ENCODE assay signal across 12 cellular contexts in genomic region chr20:17227669-17228623, GRCh38.
DNase-seq lines count a peak whose midpoint lies in the region; ATAC-seq lines count a peak whose summit lies in the region.
"Had no signal": no experiment of that assay in that cellular context is flagged by ENCODE, and none has a peak within 500 bp of the region (broad histone marks: within the 10 kb centered on the region; RNA-seq: fewer than 3 reads in every experiment).

No MANE protein-coding gene starts in this region.

- no peaks in the 10 kb centered on the region for H3K27me3 ChIP-seq in endocrine pancreas (ENCODE audit: control insufficient read depth, insufficient read depth, low read length)
- peaks cover 58% of the 10 kb centered on the region for H3K27me3 ChIP-seq in neuron (ENCODE audit: insufficient read depth, low read length)

- no peaks in the 10 kb centered on the region for H3K36me3 ChIP-seq in endocrine pancreas (ENCODE audit: control insufficient read depth, insufficient read depth, low read length)
- H3K36me3 ChIP-seq in neuron (ENCODE audit: insufficient read depth, low read length), result no peaks in the 10 kb centered on the region
- H3K36me3 ChIP-seq: thoracic aorta had no signal

- peaks cover 73% of the 10 kb centered on the region for H3K27me3 Mint-ChIP-seq in stimulated activated naive CD8-positive, alpha-beta T cell treated with anti-CD3 and anti-CD28 coated beads, Interleukin-15, amount 100 ng/mL, for 72 hours

- H3K9me3 Mint-ChIP-seq in stimulated activated naive CD8-positive, alpha-beta T cell treated with anti-CD3 and anti-CD28 coated beads, Interleukin-15, amount 100 ng/mL, for 72 hours, result no peaks in the 10 kb centered on the region

- H3K4me3 Mint-ChIP-seq in stimulated activated naive CD8-positive, alpha-beta T cell treated with anti-CD3 and anti-CD28 coated beads, Interleukin-15, amount 100 ng/mL, for 72 hours, result no peak overlapping the region

- H2AFZ ChIP-seq in neuron (ENCODE audit: low read depth, low read length), result no peak overlapping the region

- ATAC-seq in GM19328 (IDR thresholded peaks at IDR 0.05; ENCODE audit: unreplicated experiment), result no peak
- ATAC-seq in stimulated activated naive CD8-positive, alpha-beta T cell treated with anti-CD3 and anti-CD28 coated beads, Interleukin-15, amount 100 ng/mL, for 72 hours, result no peak

- DNase-seq in ELF-1 (ENCODE audit: low read depth, low spot score) (peak; percentile 71), NCI-H1694 treated with DMSO at 0.1 percent for 48 hours (lab: John Stamatoyannopoulos, UW) (peak; percentile 35)
- no peak for DNase-seq in activated CD4-positive, alpha-beta T cell treated with anti-CD3 and anti-CD28 coated beads for 48 hours
- DNase-seq in stimulated activated naive CD8-positive, alpha-beta T cell treated with anti-CD3 and anti-CD28 coated beads, Interleukin-15, amount 100 ng/mL, for 72 hours, result no peak
- no peak for DNase-seq in stimulated activated CD4-positive, alpha-beta T cell treated with anti-CD3 and anti-CD28 coated beads, Interleukin-2, amount 100 ng/mL, for 48 hours
- DNase-seq: Calu3, NCI-H2029, T-helper 1 cell had no signal

- H3K9ac ChIP-seq in endocrine pancreas (ENCODE audit: control insufficient read depth, insufficient read depth, low read length), result peak overlapping the region; percentile 90

- peaks cover 6% of the 10 kb centered on the region for H3K4me1 Mint-ChIP-seq in stimulated activated naive CD8-positive, alpha-beta T cell treated with anti-CD3 and anti-CD28 coated beads, Interleukin-15, amount 100 ng/mL, for 72 hours

- H3K27ac Mint-ChIP-seq in stimulated activated naive CD8-positive, alpha-beta T cell treated with anti-CD3 and anti-CD28 coated beads, Interleukin-15, amount 100 ng/mL, for 72 hours, result no peak overlapping the region

- H3K4me3 ChIP-seq in endocrine pancreas (ENCODE audit: control insufficient read depth, insufficient read depth, low read length), result peak overlapping the region; percentile 94
- peak overlapping the region; percentile 36 for H3K4me3 ChIP-seq in neuron (ENCODE audit: low read length)

- H3K9me3 ChIP-seq in endocrine pancreas (ENCODE audit: control insufficient read depth, low read length), result no peaks in the 10 kb centered on the region
- H3K9me3 ChIP-seq in neuron (ENCODE audit: low read length), result no peaks in the 10 kb centered on the region
- H3K9me3 ChIP-seq: thoracic aorta had no signal

- peaks cover 21% of the 10 kb centered on the region for H3K4me1 ChIP-seq in endocrine pancreas (ENCODE audit: control insufficient read depth, insufficient read depth, low read length)
- peaks cover 7% of the 10 kb centered on the region for H3K4me1 ChIP-seq in neuron (ENCODE audit: insufficient read depth, low read length)

Comparison
In these comparisons a context has a peak if more than half of its experiments do, and no peak if none do; other contexts are left out.
1. DNase-seq: peak in ELF-1 (single experiment) and NCI-H1694 treated with DMSO at 0.1 percent for 48 hours (single experiment); none in activated CD4-positive, alpha-beta T cell treated with anti-CD3 and anti-CD28 coated beads for 48 hours (single experiment), stimulated activated naive CD8-positive, alpha-beta T cell treated with anti-CD3 and anti-CD28 coated beads, Interleukin-15, amount 100 ng/mL, for 72 hours (0 of 2) and stimulated activated CD4-positive, alpha-beta T cell treated with anti-CD3 and anti-CD28 coated beads, Interleukin-2, amount 100 ng/mL, for 48 hours (0 of 2).